In genomic region chr11:78376858-78377257, GRCh38 we compare ENCODE assay signal across 20 cellular contexts. TPM values are rescaled to one million over a fixed set of nuclear protein-coding genes. Genes with fewer than 3 reads are reported as not detected.
DNase-seq lines count a peak whose midpoint lies in the region; ATAC-seq and TF ChIP-seq lines count a peak whose summit lies in the region.
"Had no signal": no experiment of that assay in that cellular context is flagged by ENCODE, and none has a peak within 500 bp of the region (broad histone marks: within the 10 kb centered on the region; RNA-seq: fewer than 3 reads in every experiment).

No MANE protein-coding gene starts in this region.

- H3K4me3 ChIP-seq in DND-41 (ENCODE audit: low read depth in 1 of 2, low read length in 2 of 2), result no peak overlapping the region
- no peak overlapping the region for H3K4me3 ChIP-seq in colonic mucosa
- H3K4me3 ChIP-seq in mesendoderm (ENCODE audit: low read length), result no peak overlapping the region
- H3K4me3 ChIP-seq: A549; BLaER1 treated with 17β-estradiol and CSF1 and Interleukin-3, amounts not matched to agents 10 nM and 100 nM; GM23248 had no signal

- H3K36me3 ChIP-seq in DND-41 (ENCODE audit: insufficient read depth, low read length) (peaks cover 43% of the 10 kb centered on the region), colonic mucosa (no peaks in the 10 kb centered on the region), mesendoderm (ENCODE audit: control insufficient read depth, insufficient read depth, low read length) (no peaks in the 10 kb centered on the region)
- H3K36me3 ChIP-seq: BE2C had no signal

- H4K20me1 ChIP-seq in DND-41 (ENCODE audit: insufficient read depth, low read length), result peaks cover 65% of the 10 kb centered on the region; the same call in 1 of the 2 replicates

- H3K56ac ChIP-seq in mesendoderm (ENCODE audit: low read length), result no peak overlapping the region

- H2AFZ ChIP-seq in DND-41 (ENCODE audit: low read depth, low read length), result no peak overlapping the region
- H2AFZ ChIP-seq: GM23248 had no signal

- peaks cover 28% of the 10 kb centered on the region for H3K4me1 ChIP-seq in DND-41 (ENCODE audit: insufficient read depth, low read length)
- no peaks in the 10 kb centered on the region for H3K4me1 ChIP-seq in colonic mucosa
- H3K4me1 ChIP-seq in mesendoderm (ENCODE audit: control insufficient read depth, low read depth, low read length), result peaks cover 9% of the 10 kb centered on the region
- H3K4me1 ChIP-seq: A549, BE2C had no signal

- no peak for DNase-seq in DND-41
- DNase-seq in colonic mucosa, result no peak
- no peak for DNase-seq in mesendoderm
- DNase-seq in NCI-H2081 (lab: John Stamatoyannopoulos, UW), result no peak
- no peak for DNase-seq in NCI-H524 treated with DMSO at 0.1 percent for 48 hours (lab: John Stamatoyannopoulos, UW)
- no peak for DNase-seq in effector CD4-positive, alpha-beta T cell
- DNase-seq: 8988T; ACHN; AML-193; BE2C; Calu3; CD4-positive, alpha-beta T cell; CD8-positive, alpha-beta memory T cell; DMS53; DMS79 treated with DMSO at 0.1 percent for 48 hours; GM23248; H7; HCEC 1CT had no signal

- WGBS in mesendoderm (ENCODE audit: extremely low coverage, insufficient coverage, low lambda C conversion rate), result no CpG with 5 or more reads among the region's 3 CpGs

- H4K5ac ChIP-seq in mesendoderm (ENCODE audit: low read length), result no peak overlapping the region

- no peak overlapping the region for H3K9ac ChIP-seq in DND-41 (ENCODE audit: low read depth, low read length)
- no peak overlapping the region for H3K9ac ChIP-seq in colonic mucosa (ENCODE audit: low read depth in 2 of 2, low read length in 2 of 2)
- no peak overlapping the region for H3K9ac ChIP-seq in mesendoderm (ENCODE audit: low read length)
- H3K9ac ChIP-seq: BLaER1 treated with 17β-estradiol and CSF1 and Interleukin-3, amounts not matched to agents 10 nM and 100 nM; GM23248 had no signal

- H3K27ac ChIP-seq in DND-41 (ENCODE audit: low read length) (peak overlapping the region; percentile 23; the same call in 1 of the 2 replicates), colonic mucosa (peak overlapping the region; percentile 41), mesendoderm (ENCODE audit: low read depth, low read length) (no peak overlapping the region)
- H3K27ac ChIP-seq: A549; BLaER1 treated with 17β-estradiol and CSF1 and Interleukin-3, amounts not matched to agents 10 nM and 100 nM; GM23248 had no signal

- no peak overlapping the region for H2AK5ac ChIP-seq in mesendoderm (ENCODE audit: low read length)

- H3K79me1 ChIP-seq in mesendoderm (ENCODE audit: low read length), result peaks cover 2% of the 10 kb centered on the region

- no peak overlapping the region for H2BK15ac ChIP-seq in mesendoderm (replicated peaks; ENCODE audit: low read depth)

- no peak overlapping the region for H3K23ac ChIP-seq in mesendoderm (ENCODE audit: low read length)

- no peak for ATAC-seq in DND-41 (ENCODE audit: insufficient read depth, low read depth)
- ATAC-seq: A549 had no signal

- no peak for TF ChIP-seq CTCF in DND-41 (IDR thresholded peaks at IDR 0.05; ENCODE audit: borderline replicate concordance, extremely low read depth, low read length, poor library complexity, severe bottlenecking)
- no peak for TF ChIP-seq CTCF in colonic mucosa (IDR thresholded peaks at IDR 0.05)

- H2BK5ac ChIP-seq in mesendoderm (ENCODE audit: low read length), result no peak overlapping the region

- H3K27me3 ChIP-seq in DND-41 (ENCODE audit: insufficient read depth, low read length, poor library complexity) (no peaks in the 10 kb centered on the region), colonic mucosa (no peaks in the 10 kb centered on the region), mesendoderm (ENCODE audit: insufficient read depth, low read length, poor library complexity) (no peaks in the 10 kb centered on the region)
- H3K27me3 ChIP-seq: BE2C; BLaER1 treated with 17β-estradiol and CSF1 and Interleukin-3, amounts not matched to agents 10 nM and 100 nM had no signal

- intact Hi-C loops in colonic mucosa (cut with DNase I), result no loop called here

- H4K8ac ChIP-seq in mesendoderm (ENCODE audit: low read depth, low read length), result no peak overlapping the region

- H3K4ac ChIP-seq in mesendoderm (ENCODE audit: low read depth, low read length), result peak overlapping the region; percentile 6

- H3K4me2 ChIP-seq in DND-41 (ENCODE audit: insufficient read depth, low read length), result no peak overlapping the region
- H3K4me2 ChIP-seq in mesendoderm (ENCODE audit: low read length), result no peak overlapping the region
- H3K4me2 ChIP-seq: A549 had no signal

- H3K9me3 ChIP-seq in DND-41 (ENCODE audit: insufficient read depth, low read length, severe bottlenecking), result peaks cover 8% of the 10 kb centered on the region
- H3K9me3 ChIP-seq in colonic mucosa, result no peaks in the 10 kb centered on the region
- H3K9me3 ChIP-seq: BE2C had no signal

- H3K18ac ChIP-seq in mesendoderm (ENCODE audit: low read length), result no peak overlapping the region

- H2BK120ac ChIP-seq in mesendoderm (ENCODE audit: low read depth, low read length), result no peak overlapping the region

- H3K79me2 ChIP-seq in DND-41 (ENCODE audit: insufficient read depth, low read length), result peaks cover 100% of the 10 kb centered on the region
- no peaks in the 10 kb centered on the region for H3K79me2 ChIP-seq in mesendoderm (ENCODE audit: control insufficient read depth, insufficient read depth, low read length)

RNA-seq across cellular contexts. Expression of gene GAB2, which starts 40.8 kb away (rescaled TPM):
- 10 to 100 TPM; 20.0 to 21.1 TPM for total RNA-seq in colonic mucosa
- polyA plus RNA-seq in mesendoderm (2013, experiment 1 of 2), result 3.9 TPM
- polyA plus RNA-seq in mesendoderm (2013, experiment 2 of 2), result 4.2 TPM
- polyA plus RNA-seq: CD8-positive, alpha-beta memory T cell had no signal
